Comparison of ENCODE assay signal across 10 cellular contexts in the genomic region with DNA sequence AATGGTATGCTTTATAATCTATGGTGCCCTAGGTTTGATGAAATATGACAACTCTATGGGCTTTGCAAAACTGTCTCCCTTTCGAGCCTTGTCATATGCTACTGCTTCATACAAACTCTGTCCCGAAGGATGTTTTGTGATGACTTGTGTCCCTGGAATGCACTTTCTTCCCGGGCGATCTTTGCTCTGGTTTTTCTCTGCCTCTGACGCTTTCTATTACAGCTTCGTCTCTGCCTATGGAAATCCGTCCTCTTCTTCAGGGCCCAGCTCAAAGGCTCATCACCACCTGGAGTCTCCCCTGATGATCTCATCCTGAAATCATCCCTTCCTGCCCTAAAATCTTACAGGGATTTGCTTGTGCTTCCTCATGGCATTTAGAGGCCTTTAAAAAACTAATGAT.
DNase-seq lines count a peak whose midpoint lies in the region; ATAC-seq and TF ChIP-seq lines count a peak whose summit lies in the region.
"Had no signal": no experiment of that assay in that cellular context is flagged by ENCODE, and none has a peak within 500 bp of the region (broad histone marks: within the 10 kb centered on the region; RNA-seq: fewer than 3 reads in every experiment).

No MANE protein-coding gene starts in this region.

- CTCF ChIA-PET in AG04450 (lab: Charles Lee) = no interaction called here
- CTCF ChIA-PET in activated CD4-positive, alpha-beta T cell treated with anti-CD3 and anti-CD28 coated beads for 36 hours (lab: Charles Lee) = no interaction called here

- peaks cover 2% of the 10 kb centered on the region for H3K27me3 Mint-ChIP-seq in activated CD4-positive, alpha-beta T cell treated with anti-CD3 and anti-CD28 coated beads for 36 hours
- H3K27me3 Mint-ChIP-seq: CD4-positive, CD25-positive, alpha-beta regulatory T cell had no signal

- TF ChIP-seq CTCF in AG04450 (IDR thresholded peaks at IDR 0.05; ENCODE audit: low read depth, low read length) (no peak), astrocyte of the spinal cord (IDR thresholded peaks at IDR 0.05; ENCODE audit: low read depth, low read length) (no peak)

- intact Hi-C loops in activated CD4-positive, alpha-beta T cell treated with anti-CD3 and anti-CD28 coated beads for 36 hours (cut with DNase I, micrococcal nuclease) = no loop called here

- peak; percentile 67 for DNase-seq in AG04450 (ENCODE audit: low read depth, low spot score)
- peak; percentile 92 for DNase-seq in HT-29 (ENCODE audit: low spot score)
- peak; percentile 85 for DNase-seq in astrocyte of the spinal cord (ENCODE audit: low read depth, low spot score)
- DNase-seq in iris pigment epithelial cell (ENCODE audit: low read depth) = peak; percentile 90
- DNase-seq in activated CD4-positive, alpha-beta T cell treated with anti-CD3 and anti-CD28 coated beads for 36 hours = no peak
- no peak for DNase-seq in NCI-H2029 (lab: John Stamatoyannopoulos, UW)
- DNase-seq: CD4-positive, CD25-positive, alpha-beta regulatory T cell; stomach had no signal

- H3K27ac ChIP-seq in AG04450 (ENCODE audit: low read depth, low read length) = peak overlapping the region; percentile 58

- in situ Hi-C loops in astrocyte of the spinal cord (cut with HindIII; ENCODE audit: low sequenced_read_pairs) = no loop called here

- H3K4me3 ChIP-seq in AG04450 (ENCODE audit: low read depth, low read length) (no peak overlapping the region), astrocyte of the spinal cord (ENCODE audit: low read depth, low read length) (no peak overlapping the region)
- H3K4me3 ChIP-seq: stomach had no signal

- H3K9me3 ChIP-seq in AG04450 (ENCODE audit: control insufficient read depth, insufficient read depth, low read length) = no peaks in the 10 kb centered on the region
- H3K9me3 ChIP-seq: stomach had no signal

- no peak for ATAC-seq in GM21423 (IDR thresholded peaks at IDR 0.05; ENCODE audit: unreplicated experiment)
- no peak for ATAC-seq in HG02840 (IDR thresholded peaks at IDR 0.05; ENCODE audit: low FRiP score, unreplicated experiment)
- ATAC-seq in activated CD4-positive, alpha-beta T cell treated with anti-CD3 and anti-CD28 coated beads for 36 hours = no peak

- POLR2A ChIA-PET in AG04450 (lab: Yijun Ruan, JAX) = no interaction called here
- POLR2A ChIA-PET in activated CD4-positive, alpha-beta T cell treated with anti-CD3 and anti-CD28 coated beads for 36 hours (lab: Charles Lee) = no interaction called here

- H3K4me3 Mint-ChIP-seq in activated CD4-positive, alpha-beta T cell treated with anti-CD3 and anti-CD28 coated beads for 36 hours = no peak overlapping the region
- H3K4me3 Mint-ChIP-seq: CD4-positive, CD25-positive, alpha-beta regulatory T cell had no signal

- H3K36me3 Mint-ChIP-seq in activated CD4-positive, alpha-beta T cell treated with anti-CD3 and anti-CD28 coated beads for 36 hours (ENCODE audit: low read depth) = no peaks in the 10 kb centered on the region
- H3K36me3 Mint-ChIP-seq: CD4-positive, CD25-positive, alpha-beta regulatory T cell had no signal

- H3K27me3 ChIP-seq in AG04450 (ENCODE audit: control insufficient read depth, insufficient read depth, low read length) = no peaks in the 10 kb centered on the region
- H3K27me3 ChIP-seq: stomach had no signal

- H3K27ac Mint-ChIP-seq in activated CD4-positive, alpha-beta T cell treated with anti-CD3 and anti-CD28 coated beads for 36 hours = no peak overlapping the region
- H3K27ac Mint-ChIP-seq: CD4-positive, CD25-positive, alpha-beta regulatory T cell had no signal

- no peaks in the 10 kb centered on the region for H3K9me3 Mint-ChIP-seq in activated CD4-positive, alpha-beta T cell treated with anti-CD3 and anti-CD28 coated beads for 36 hours (ENCODE audit: low read depth)
- H3K9me3 Mint-ChIP-seq: CD4-positive, CD25-positive, alpha-beta regulatory T cell had no signal

- H3K4me1 Mint-ChIP-seq in activated CD4-positive, alpha-beta T cell treated with anti-CD3 and anti-CD28 coated beads for 36 hours = no peaks in the 10 kb centered on the region
- H3K4me1 Mint-ChIP-seq: CD4-positive, CD25-positive, alpha-beta regulatory T cell had no signal

Comparison
In these comparisons a context has a peak if more than half of its experiments do, and no peak if none do; other contexts are left out.
1. DNase-seq: peak in AG04450 (single experiment), HT-29 (single experiment), astrocyte of the spinal cord (single experiment) and iris pigment epithelial cell (single experiment); none in activated CD4-positive, alpha-beta T cell treated with anti-CD3 and anti-CD28 coated beads for 36 hours (single experiment) and NCI-H2029 (single experiment).